In the genomic region with DNA sequence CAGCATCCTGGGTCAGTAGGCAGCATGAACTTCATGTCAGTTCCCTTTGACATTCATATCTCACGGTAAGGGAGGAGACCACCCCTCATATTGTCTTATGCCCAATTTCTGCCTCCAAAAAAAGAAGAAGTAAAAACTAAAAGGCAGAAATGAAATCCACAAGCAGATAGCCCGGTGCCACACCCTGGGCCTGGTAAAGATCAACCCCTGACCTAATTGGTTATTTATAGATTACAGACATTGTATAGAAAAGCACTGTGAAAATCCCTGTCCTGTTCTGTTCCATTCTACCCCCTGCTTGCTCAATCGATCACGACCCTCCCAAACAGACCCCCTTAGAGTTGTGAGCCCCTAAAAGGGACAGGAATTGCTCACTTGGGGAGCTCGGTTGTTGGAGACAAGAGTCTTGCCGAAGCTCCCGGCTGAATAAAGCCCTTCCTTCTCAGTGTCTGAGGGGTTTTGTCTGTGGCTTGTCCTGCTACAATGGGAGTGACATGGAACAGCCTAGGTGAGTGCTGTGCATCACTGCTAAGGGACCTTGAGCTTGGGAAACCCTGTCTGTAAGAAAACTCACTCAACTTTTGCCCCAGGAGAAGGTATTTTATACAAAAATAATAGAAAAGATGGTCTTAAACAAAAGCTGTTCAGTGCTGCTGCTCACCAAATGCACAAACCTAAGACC, we compare ENCODE assay signal across 9 cellular contexts. TPM values are rescaled to one million over a fixed set of nuclear protein-coding genes. Genes with fewer than 3 reads are reported as not detected.
A peak's percentile ranks its signal among the peaks of the same experiment; 100 is the strongest.
DNase-seq lines count a peak whose midpoint lies in the region; ATAC-seq and TF ChIP-seq lines count a peak whose summit lies in the region.
"Had no signal": no experiment of that assay in that cellular context is flagged by ENCODE, and none has a peak within 500 bp of the region (broad histone marks: within the 10 kb centered on the region; RNA-seq: fewer than 3 reads in every experiment).

No MANE protein-coding gene starts in this region.

- 82% methylated on average over 7 of the region's 7 CpGs for WGBS in SK-N-SH (ENCODE audit: low lambda C conversion rate)

- H3K4me1 ChIP-seq in SK-N-SH (ENCODE audit: control insufficient read depth in 1 of 2, insufficient read depth in 2 of 2, low read depth in 1 of 2, low read length in 1 of 2) (peaks cover 13 to 29% of the 10 kb centered on the region in 2 experiments; a peak in 3 of 4 replicates), OCI-LY3 (ENCODE audit: low read length) (peaks cover 89% of the 10 kb centered on the region), skeletal muscle tissue (ENCODE audit: control insufficient read depth in 3 of 3, insufficient read depth in 3 of 3, low read length in 3 of 3) (peaks cover 36 to 61% (median 44%) of the 10 kb centered on the region in 3 donors)
- H3K4me1 ChIP-seq in effector memory CD4-positive, alpha-beta T cell (ENCODE audit: control insufficient read depth, insufficient read depth, low read length, poor library complexity, severe bottlenecking) = peaks cover 56% of the 10 kb centered on the region

- TF ChIP-seq EP300 in SK-N-SH (IDR thresholded peaks at IDR 0.05; ENCODE audit: borderline replicate concordance in 1 of 2, low read depth in 1 of 2, low read length in 1 of 2) = no peak

- H3K36me3 ChIP-seq in SK-N-SH (replicated peaks in 1 of 2; ENCODE audit: control insufficient read depth in 1 of 2, insufficient read depth in 2 of 2, low read length in 1 of 2) (peaks cover 8 to 16% of the 10 kb centered on the region in 2 experiments), OCI-LY3 (replicated peaks; ENCODE audit: low read depth, low read length) (peaks cover 54% of the 10 kb centered on the region), skeletal muscle tissue (ENCODE audit: control insufficient read depth in 3 of 3, insufficient read depth in 3 of 3, low read length in 3 of 3) (no peaks in the 10 kb centered on the region)
- H3K36me3 ChIP-seq in effector memory CD4-positive, alpha-beta T cell (ENCODE audit: control insufficient read depth, insufficient read depth, low read length) = no peaks in the 10 kb centered on the region

- POLR2A ChIA-PET in SK-N-SH (lab: Yijun Ruan, JAX) = no interaction called here

- no peaks in the 10 kb centered on the region for H3K9me3 ChIP-seq in SK-N-SH
- H3K9me3 ChIP-seq in OCI-LY3 (ENCODE audit: insufficient read depth, low read length) = no peaks in the 10 kb centered on the region
- H3K9me3 ChIP-seq in effector memory CD4-positive, alpha-beta T cell (ENCODE audit: control insufficient read depth, low read length) = no peaks in the 10 kb centered on the region
- no peaks in the 10 kb centered on the region for H3K9me3 ChIP-seq in skeletal muscle tissue (ENCODE audit: control insufficient read depth in 3 of 3, low read length in 3 of 3)

- no peaks in the 10 kb centered on the region for H3K27me3 ChIP-seq in SK-N-SH (ENCODE audit: insufficient read depth)
- no peaks in the 10 kb centered on the region for H3K27me3 ChIP-seq in OCI-LY3 (ENCODE audit: low read depth, low read length)
- no peaks in the 10 kb centered on the region for H3K27me3 ChIP-seq in effector memory CD4-positive, alpha-beta T cell (replicated peaks; ENCODE audit: control insufficient read depth, insufficient read depth, low read length, poor library complexity, severe bottlenecking)
- H3K27me3 ChIP-seq in skeletal muscle tissue (ENCODE audit: control insufficient read depth in 3 of 3, insufficient read depth in 3 of 3, low read length in 3 of 3) = no peaks in the 10 kb centered on the region

- DNase-seq in SK-N-SH (no peak), GM19240 (ENCODE audit: insufficient read length, low spot score) (no peak)
- DNase-seq in effector memory CD4-positive, alpha-beta T cell = no peak
- DNase-seq: GDM1 had no signal

- H3K27ac ChIP-seq in SK-N-SH (ENCODE audit: low read depth in 2 of 2, low read length in 1 of 2) (no peak overlapping the region), OCI-LY3 (ENCODE audit: low read length) (peak overlapping the region; percentile 98), skeletal muscle tissue (ENCODE audit: low read depth, low read length) (peak overlapping the region; percentile 89)
- peak overlapping the region; percentile 46 for H3K27ac ChIP-seq in effector memory CD4-positive, alpha-beta T cell (ENCODE audit: insufficient read depth, low read length, poor library complexity, severe bottlenecking)

- no peak for TF ChIP-seq RAD21 in SK-N-SH (IDR thresholded peaks at IDR 0.05; ENCODE audit: low read length)

- H3K9ac ChIP-seq in SK-N-SH (no peak overlapping the region), OCI-LY3 (ENCODE audit: low read length) (peak overlapping the region; percentile 92), skeletal muscle tissue (ENCODE audit: low read depth in 1 of 3, low read length in 3 of 3) (peak overlapping the region; percentile 44 to 68 (median 67))

- H4K20me1 ChIP-seq in SK-N-SH (ENCODE audit: insufficient read depth) (peaks cover 72% of the 10 kb centered on the region), OCI-LY3 (ENCODE audit: insufficient read depth, low read length) (peaks cover 33% of the 10 kb centered on the region)

- H3K9me2 ChIP-seq in SK-N-SH = no peaks in the 10 kb centered on the region

- H3F3A ChIP-seq in SK-N-SH (replicated peaks; ENCODE audit: insufficient read depth) = peaks cover 53% of the 10 kb centered on the region

- TF ChIP-seq CTCF in SK-N-SH (IDR thresholded peaks at IDR 0.05) = no peak
- no peak for TF ChIP-seq CTCF in OCI-LY3 (IDR thresholded peaks at IDR 0.05; ENCODE audit: low read depth, low read length)

- ATAC-seq in SK-N-SH treated with all-trans-retinoic acid at 6 μM for 48 hours (no peak), GM21528 (IDR thresholded peaks at IDR 0.05; ENCODE audit: low FRiP score, unreplicated experiment) (no peak), HG03460 (IDR thresholded peaks at IDR 0.05; ENCODE audit: unreplicated experiment) (no peak)

- CTCF ChIA-PET in SK-N-SH (lab: Yijun Ruan, JAX) = interaction anchor here (1.1 to 1.7 kb wide), 2 partner anchors 10 to 12 kb away, joined by 3 to 4 read pairs; no protein-coding TSS in a partner anchor

- H3K79me2 ChIP-seq in SK-N-SH (ENCODE audit: insufficient read depth) (peaks cover 99% of the 10 kb centered on the region), OCI-LY3 (ENCODE audit: low read length) (peaks cover 100% of the 10 kb centered on the region)

- H2AFZ ChIP-seq in SK-N-SH (ENCODE audit: low read depth) = no peak overlapping the region
- no peak overlapping the region for H2AFZ ChIP-seq in OCI-LY3 (ENCODE audit: low read depth, low read length)

- no peak overlapping the region for H3K4me3 ChIP-seq in SK-N-SH (ENCODE audit: low read depth in 2 of 2, low read length in 1 of 2)
- peak overlapping the region; percentile 75 for H3K4me3 ChIP-seq in OCI-LY3 (ENCODE audit: low read length)
- no peak overlapping the region for H3K4me3 ChIP-seq in effector memory CD4-positive, alpha-beta T cell (ENCODE audit: insufficient read depth, low read depth, low read length, poor library complexity, severe bottlenecking)
- peak overlapping the region in 2 of 3 donors; percentile 16 to 57 for H3K4me3 ChIP-seq in skeletal muscle tissue (ENCODE audit: low read length in 3 of 3)

- peak overlapping the region; percentile 18; the same call in 1 of the 2 replicates for H3K4me2 ChIP-seq in SK-N-SH
- H3K4me2 ChIP-seq in OCI-LY3 (ENCODE audit: low read length) = peak overlapping the region; percentile 87

TF ChIP-seq in SK-N-SH, 30 proteins besides CTCF, POLR2A, EP300 and RAD21 (continues in another document):
- no peak for TF ChIP-seq FOSL2 (IDR thresholded peaks at IDR 0.05; ENCODE audit: borderline replicate concordance, low read depth)

TF ChIP-seq in SK-N-SH treated with all-trans-retinoic acid at 6 μM for 48 hours, 23 proteins besides CTCF, POLR2A, EP300 and RAD21:
- TF ChIP-seq GLIS3 (CRISPR knock-in tag; IDR thresholded peaks at IDR 0.05) (no peak), ZNF8 (CRISPR knock-in tag; IDR thresholded peaks at IDR 0.05) (no peak), TCF4 (CRISPR knock-in tag; IDR thresholded peaks at IDR 0.05; ENCODE audit: borderline replicate concordance) (no peak), ZC3H10 (CRISPR knock-in tag; IDR thresholded peaks at IDR 0.05) (no peak), ZFP30 (CRISPR knock-in tag; IDR thresholded peaks at IDR 0.05) (no peak), POU6F1 (CRISPR knock-in tag; IDR thresholded peaks at IDR 0.05; ENCODE audit: borderline replicate concordance, low read depth) (no peak), ESRRG (CRISPR knock-in tag; IDR thresholded peaks at IDR 0.05) (no peak), RARB (CRISPR knock-in tag; IDR thresholded peaks at IDR 0.05) (no peak), ZNF565 (CRISPR knock-in tag; conservative IDR thresholded peaks at IDR 0.05; ENCODE audit: low read depth) (no peak)
- TF ChIP-seq, protein P1, sequence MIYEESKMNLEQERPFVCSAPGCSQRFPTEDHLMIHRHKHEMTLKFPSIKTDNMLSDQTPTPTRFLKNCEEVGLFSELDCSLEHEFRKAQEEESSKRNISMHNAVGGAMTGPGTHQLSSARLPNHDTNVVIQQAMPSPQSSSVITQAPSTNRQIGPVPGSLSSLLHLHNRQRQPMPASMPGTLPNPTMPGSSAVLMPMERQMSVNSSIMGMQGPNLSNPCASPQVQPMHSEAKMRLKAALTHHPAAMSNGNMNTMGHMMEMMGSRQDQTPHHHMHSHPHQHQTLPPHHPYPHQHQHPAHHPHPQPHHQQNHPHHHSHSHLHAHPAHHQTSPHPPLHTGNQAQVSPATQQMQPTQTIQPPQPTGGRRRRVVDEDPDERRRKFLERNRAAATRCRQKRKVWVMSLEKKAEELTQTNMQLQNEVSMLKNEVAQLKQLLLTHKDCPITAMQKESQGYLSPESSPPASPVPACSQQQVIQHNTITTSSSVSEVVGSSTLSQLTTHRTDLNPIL (CRISPR knock-in tag; IDR thresholded peaks at IDR 0.05; ENCODE audit: low read depth) = no peak

RNA-seq across cellular contexts. Expression of gene NDUFV2, which starts 11.1 kb away (rescaled TPM):
- polyA plus RNA-seq in SK-N-SH (2012; rRNA removed) = 99.1 and 101 TPM in 2 replicates
- 121 and 162 TPM in 2 replicates for polyA plus RNA-seq in SK-N-SH (2012; cell fraction: cytosol; rRNA removed)
- polyA plus RNA-seq in SK-N-SH (2012; cell fraction: nucleus; rRNA removed) = 27.9 and 46.5 TPM in 2 replicates
- total RNA-seq in skeletal muscle tissue = 124 TPM

RNA-seq across cellular contexts. Expression of gene ANKRD12, which starts 23.0 kb away (rescaled TPM):
- polyA plus RNA-seq in SK-N-SH (2012; rRNA removed) = 1.1 and 1.3 TPM in 2 replicates
- polyA plus RNA-seq in SK-N-SH (2012; cell fraction: cytosol; rRNA removed) = 1.4 and 1.6 TPM in 2 replicates
- polyA plus RNA-seq in SK-N-SH (2012; cell fraction: nucleus; rRNA removed) = 2.6 and 2.7 TPM in 2 replicates
- 26.1 TPM for total RNA-seq in skeletal muscle tissue

Comparison
In these comparisons a context has a peak if more than half of its experiments do, and no peak if none do; other contexts are left out.
1. H3K27ac ChIP-seq: peak in OCI-LY3 (single experiment), effector memory CD4-positive, alpha-beta T cell (single experiment) and skeletal muscle tissue (single experiment); none in SK-N-SH (0 of 2).
2. H3K4me3 ChIP-seq: peak in OCI-LY3 (single experiment) and skeletal muscle tissue (2 of 3); none in SK-N-SH (0 of 2) and effector memory CD4-positive, alpha-beta T cell (single experiment).